In genomic region chr14:40216976-40217375, GRCh38 we compare ENCODE assay signal across 23 cellular contexts.
"Had no signal": no experiment of that assay in that cellular context is flagged by ENCODE, and none has a peak within 500 bp of the region (broad histone marks: within the 10 kb centered on the region; RNA-seq: fewer than 3 reads in every experiment).

No MANE protein-coding gene starts in this region.

- H3K4me3 ChIP-seq: cardiac muscle cell, PC-9 had no signal

- H3K27me3 ChIP-seq: brain microvascular endothelial cell, cardiac muscle cell had no signal

- H3K36me3 ChIP-seq: brain microvascular endothelial cell, cardiac muscle cell had no signal

- H3K27ac ChIP-seq: brain microvascular endothelial cell, cardiac muscle cell, PC-9 had no signal

- H3K4me2 ChIP-seq: PC-9 had no signal

- DNase-seq: activated CD4-positive, alpha-beta T cell treated with anti-CD3 and anti-CD28 coated beads for 36 hours; activated CD4-positive, alpha-beta T cell treated with anti-CD3 and anti-CD28 coated beads, Interleukin-2, amount 50 U/mL, for 1 hour; activated CD4-positive, CD25-positive, alpha-beta regulatory T cell; activated CD8-positive, alpha-beta memory T cell treated with anti-CD3 and anti-CD28 coated beads, Interleukin-2, amount 50 U/mL, for 4 hours; activated CD8-positive, alpha-beta T cell treated with anti-CD3 and anti-CD28 coated beads for 36 hours; activated gamma-delta T cell treated with Interleukin-2 at 50 U/mL for 16 hours; activated naive CD4-positive, alpha-beta T cell treated with anti-CD3 and anti-CD28 coated beads, Interleukin-2, amount 10 ng/mL, durations not matched to agents 7 days and 5 days; activated naive CD8-positive, alpha-beta T cell treated with anti-CD3 and anti-CD28 coated beads for 36 hours; activated T-cell treated with anti-CD3 and anti-CD28 coated beads, Interleukin-2, amount 50 U/mL, for 72 hours; brain microvascular endothelial cell; KG1; NCI-H1048; NCI-H1694; NCI-H2029; NCI-H2107; NCI-H2171 treated with DMSO at 0.1 percent for 48 hours; NCI-H345; NCI-H524; PC-9; SHP77 treated with DMSO at 0.1 percent for 48 hours; T-helper 2 cell; T1000 had no signal
